ENCODE assay signal across 24 cellular contexts in the genomic region with DNA sequence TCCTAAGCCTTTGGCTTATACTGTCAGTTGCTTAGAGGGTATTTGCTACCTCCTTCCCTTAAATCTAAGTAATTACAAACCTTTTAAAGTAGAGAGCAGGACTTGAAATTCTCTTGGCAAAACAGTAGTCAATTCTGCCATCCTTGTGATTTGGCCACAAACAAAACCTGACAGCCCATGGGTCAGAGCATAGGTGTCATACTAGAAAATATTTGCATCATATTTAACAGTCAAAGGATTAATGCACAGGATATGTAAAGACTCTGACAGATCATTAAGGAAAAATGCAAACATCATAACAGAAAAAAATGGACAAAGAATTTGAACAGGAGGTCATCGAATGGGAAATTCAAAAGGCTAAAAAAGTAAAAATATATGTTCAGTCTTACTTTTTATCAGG. TPM values are rescaled to one million over a fixed set of nuclear protein-coding genes. Genes with fewer than 3 reads are reported as not detected.
A peak's percentile ranks its signal among the peaks of the same experiment; 100 is the strongest.
DNase-seq lines count a peak whose midpoint lies in the region; ATAC-seq, FAIRE-seq and TF ChIP-seq lines count a peak whose summit lies in the region.
"Had no signal": no experiment of that assay in that cellular context is flagged by ENCODE, and none has a peak within 500 bp of the region (broad histone marks: within the 10 kb centered on the region; RNA-seq: fewer than 3 reads in every experiment).

No MANE protein-coding gene starts in this region.

- peak; percentile 28 for DNase-seq in mammary epithelial cell
- no peak for DNase-seq in breast epithelium (ENCODE audit: low spot score in 2 of 2)
- peak; percentile 8 for DNase-seq in Panc1 (ENCODE audit: low read depth, low spot score)
- DNase-seq in bronchial epithelial cell (ENCODE audit: low read depth), result peak; percentile 72
- peak; percentile 28 to 75 for DNase-seq in trophoblast cell
- DNase-seq in NCI-H2029 treated with DMSO at 0.1 percent for 48 hours (lab: John Stamatoyannopoulos, UW), result no peak
- no peak for DNase-seq in SKM-1 (lab: John Stamatoyannopoulos, UW; ENCODE audit: unreplicated experiment)
- DNase-seq in brain microvascular endothelial cell, result no peak
- DNase-seq: ACHN; C1 segment of cervical spinal cord; Calu3; CD8-positive, alpha-beta memory T cell; H7; HFFc6; KG1; NCI-H1092 treated with DMSO at 0.1 percent for 48 hours; NCI-H1436 treated with DMSO at 0.1 percent for 48 hours; NCI-H1930; NCI-H2227 treated with DMSO at 0.1 percent for 48 hours; NCI-H524; RPMI8226; SIG-M5 had no signal

- BruUV-seq in mammary epithelial cell (replicated peaks; lab: Mats Ljungman, UMichigan) (no TSS peak), Panc1 (replicated peaks; lab: Mats Ljungman, UMichigan) (no TSS peak)

- no peak overlapping the region for H3K14ac ChIP-seq in trophoblast cell (ENCODE audit: low read length)

- TF ChIP-seq POLR2A in breast epithelium (IDR thresholded peaks at IDR 0.05), result no peak

- POLR2A ChIA-PET in Panc1 (lab: Charles Lee), result no interaction called here

- no peak overlapping the region for H2BK5ac ChIP-seq in trophoblast cell (ENCODE audit: low read depth, low read length, poor library complexity)

- no peak overlapping the region for H3K4me2 ChIP-seq in mammary epithelial cell (ENCODE audit: insufficient read depth, low read depth, low read length)
- no peak overlapping the region for H3K4me2 ChIP-seq in trophoblast cell (ENCODE audit: low read length)

- H3K4me3 ChIP-seq in mammary epithelial cell (replicated peaks in 1 of 3; ENCODE audit: insufficient read depth in 1 of 3, low read depth in 2 of 3, low read length in 3 of 3) (no peak overlapping the region), breast epithelium (no peak overlapping the region), Panc1 (ENCODE audit: low read depth in 2 of 2, low read length in 2 of 2) (no peak overlapping the region), bronchial epithelial cell (ENCODE audit: low read depth, low read length) (no peak overlapping the region), trophoblast cell (ENCODE audit: low read depth, low read length) (no peak overlapping the region), brain microvascular endothelial cell (ENCODE audit: low read depth, low read length) (no peak overlapping the region)

- dilution Hi-C loops in mammary epithelial cell (cut with HindIII; ENCODE audit: low sequenced_read_pairs), result no loop called here

- H4K91ac ChIP-seq in trophoblast cell (ENCODE audit: low read depth, low read length), result no peak overlapping the region

- no peak for ATAC-seq in Panc1

- H3K4ac ChIP-seq in trophoblast cell (ENCODE audit: low read depth, low read length), result no peak overlapping the region

- no peaks in the 10 kb centered on the region for H3K9me3 ChIP-seq in mammary epithelial cell (replicated peaks; ENCODE audit: insufficient read depth, low read length)
- H3K9me3 ChIP-seq in breast epithelium, result no peaks in the 10 kb centered on the region
- no peaks in the 10 kb centered on the region for H3K9me3 ChIP-seq in Panc1 (ENCODE audit: control insufficient read depth, insufficient read depth, low read depth, low read length)
- H3K9me3 ChIP-seq in trophoblast cell (ENCODE audit: insufficient read depth, low read depth, low read length), result no peaks in the 10 kb centered on the region

- H3K36me3 ChIP-seq in mammary epithelial cell (ENCODE audit: insufficient read depth, low read length) (no peaks in the 10 kb centered on the region), breast epithelium (no peaks in the 10 kb centered on the region), Panc1 (ENCODE audit: control insufficient read depth, insufficient read depth, low read length) (no peaks in the 10 kb centered on the region), bronchial epithelial cell (ENCODE audit: control insufficient read depth, insufficient read depth, low read length) (no peaks in the 10 kb centered on the region), trophoblast cell (ENCODE audit: control insufficient read depth in 1 of 2, insufficient read depth in 2 of 2, low read length in 2 of 2) (peaks cover 0 to 2% of the 10 kb centered on the region in 2 experiments), brain microvascular endothelial cell (replicated peaks) (no peaks in the 10 kb centered on the region)

- H4K12ac ChIP-seq in trophoblast cell (ENCODE audit: low read depth, low read length), result no peak overlapping the region

- no peak overlapping the region for H2BK120ac ChIP-seq in trophoblast cell (ENCODE audit: insufficient read depth, low read length, poor library complexity)

- H3K79me1 ChIP-seq in trophoblast cell (ENCODE audit: low read length), result no peaks in the 10 kb centered on the region

- H3K18ac ChIP-seq in trophoblast cell (ENCODE audit: low read length), result no peak overlapping the region

- H3K79me2 ChIP-seq in mammary epithelial cell (ENCODE audit: insufficient read depth, low read length) (peaks cover 43% of the 10 kb centered on the region), trophoblast cell (ENCODE audit: control insufficient read depth, insufficient read depth, low read length, poor library complexity) (no peaks in the 10 kb centered on the region)

- H3K23ac ChIP-seq in trophoblast cell (ENCODE audit: low read length), result no peak overlapping the region

- TF ChIP-seq CTCF in mammary epithelial cell (conservative IDR thresholded peaks at IDR 0.05 in 1 of 2, IDR thresholded peaks at IDR 0.05 in 1 of 2; ENCODE audit: extremely low read depth in 1 of 2, insufficient read depth in 1 of 2, low read depth in 1 of 2, low read length in 2 of 2), result no peak
- no peak for TF ChIP-seq CTCF in breast epithelium (IDR thresholded peaks at IDR 0.05)
- no peak for TF ChIP-seq CTCF in Panc1 (IDR thresholded peaks at IDR 0.05)
- no peak for TF ChIP-seq CTCF in bronchial epithelial cell (IDR thresholded peaks at IDR 0.05; ENCODE audit: insufficient read depth, low read length, severe bottlenecking)
- TF ChIP-seq CTCF in brain microvascular endothelial cell (IDR thresholded peaks at IDR 0.05; ENCODE audit: low read depth, low read length, missing control alignments), result no peak

- intact Hi-C loops in mammary epithelial cell (cut with micrococcal nuclease) (no loop called here), breast epithelium (cut with DNase I; ENCODE audit: low total_unique reads) (no loop called here), Panc1 (cut with micrococcal nuclease; ENCODE audit: unreplicated experiment) (no loop called here)

- no peak overlapping the region for H2BK12ac ChIP-seq in trophoblast cell (ENCODE audit: low read length)

- H4K20me1 ChIP-seq in mammary epithelial cell (ENCODE audit: insufficient read depth, low read length), result no peaks in the 10 kb centered on the region

- in situ Hi-C loops in mammary epithelial cell (cut with MboI; ENCODE audit: low sequenced_read_pairs in 2 of 2), result no loop called here
- in situ Hi-C loops in Panc1 (cut with HindIII; ENCODE audit: low pct_unique_long_range_greater_than_20kb, low sequenced_read_pairs), result no loop called here
- in situ Hi-C loops in brain microvascular endothelial cell (cut with HindIII; ENCODE audit: low pct_ligation_motif_present, low sequenced_read_pairs), result no loop called here

- no peak overlapping the region for H3K27ac ChIP-seq in mammary epithelial cell (ENCODE audit: insufficient read depth, low read depth, low read length)
- H3K27ac ChIP-seq in breast epithelium, result no peak overlapping the region
- H3K27ac ChIP-seq in Panc1 (ENCODE audit: low read length), result no peak overlapping the region
- H3K27ac ChIP-seq in trophoblast cell (ENCODE audit: low read depth, low read length), result no peak overlapping the region
- H3K27ac ChIP-seq in brain microvascular endothelial cell, result no peak overlapping the region
- H3K27ac ChIP-seq: 22Rv1, HL-60 had no signal

- peaks cover 18% of the 10 kb centered on the region for H3K4me1 ChIP-seq in mammary epithelial cell (ENCODE audit: insufficient read depth, low read length)
- H3K4me1 ChIP-seq in breast epithelium, result no peaks in the 10 kb centered on the region
- H3K4me1 ChIP-seq in Panc1 (ENCODE audit: control insufficient read depth, insufficient read depth, low read length), result peaks cover 13% of the 10 kb centered on the region
- H3K4me1 ChIP-seq in trophoblast cell (ENCODE audit: control insufficient read depth in 1 of 2, insufficient read depth in 2 of 2, low read length in 2 of 2), result no peaks in the 10 kb centered on the region

- no peak overlapping the region for H2AK5ac ChIP-seq in trophoblast cell (ENCODE audit: low read length)

- H3K27me3 ChIP-seq in mammary epithelial cell (ENCODE audit: insufficient read depth, low read length) (no peaks in the 10 kb centered on the region), breast epithelium (no peaks in the 10 kb centered on the region), Panc1 (ENCODE audit: control insufficient read depth, insufficient read depth, low read length) (no peaks in the 10 kb centered on the region), bronchial epithelial cell (ENCODE audit: control insufficient read depth, insufficient read depth, low read length) (no peaks in the 10 kb centered on the region), trophoblast cell (ENCODE audit: insufficient read depth, low read length) (no peaks in the 10 kb centered on the region), brain microvascular endothelial cell (replicated peaks) (no peaks in the 10 kb centered on the region)

- no peak overlapping the region for H4K8ac ChIP-seq in trophoblast cell (ENCODE audit: low read depth, low read length)

- 85% methylated on average over 1 of the region's 1 CpG for WGBS in mammary epithelial cell (ENCODE audit: low coverage, missing lambda C conversion rate)
- WGBS in trophoblast cell (ENCODE audit: extremely low coverage, insufficient coverage, insufficient read length), result no CpG with 5 or more reads among the region's 1 CpG

- H3K9ac ChIP-seq in mammary epithelial cell (ENCODE audit: insufficient read depth, low read length), result no peak overlapping the region
- no peak overlapping the region for H3K9ac ChIP-seq in trophoblast cell (ENCODE audit: low read length)

- CTCF ChIA-PET in mammary epithelial cell (lab: Charles Lee; ENCODE audit: low non-redundant PET) (no interaction called here), Panc1 (lab: Charles Lee) (no interaction called here)

- no peak overlapping the region for H2AFZ ChIP-seq in mammary epithelial cell (ENCODE audit: low read depth, low read length)
- H2AFZ ChIP-seq in trophoblast cell (ENCODE audit: insufficient read depth, low read length, poor library complexity), result no peak overlapping the region

- FAIRE-seq in bronchial epithelial cell (lab: Jason Lieb, UNC), result no peak

RNA-seq across cellular contexts. Expression of a gene that starts 50.5 kb away (rescaled TPM):
- 10 to 100 TPM; 35.4 to 42.0 TPM for total RNA-seq in mammary epithelial cell
- 10.2 TPM for polyA plus RNA-seq in mammary epithelial cell
- 39.3 TPM for polyA minus RNA-seq in mammary epithelial cell
- 10 to 100 TPM; 31.1 to 44.3 (median 32.8) TPM for total RNA-seq in breast epithelium
- total RNA-seq in Panc1 (2021; ENCODE audit: unreplicated experiment), result 18.0 TPM
- 11.2 TPM for polyA plus RNA-seq in Panc1 (2012; ENCODE audit: insufficient read length)
- total RNA-seq in bronchial epithelial cell, result 44.2 and 44.8 TPM in 2 replicates
- polyA plus RNA-seq in trophoblast cell (2013), result 6.1 and 6.7 TPM in 2 replicates

Comparison
In these comparisons a context has a peak if more than half of its experiments do, and no peak if none do; other contexts are left out.
1. DNase-seq: peak in mammary epithelial cell (single experiment), Panc1 (single experiment), bronchial epithelial cell (single experiment) and trophoblast cell (2 of 2); none in breast epithelium (0 of 2), NCI-H2029 treated with DMSO at 0.1 percent for 48 hours (single experiment), SKM-1 (single experiment) and brain microvascular endothelial cell (single experiment).